Comparison of ENCODE assay signal across 20 cellular contexts in genomic region chr11:106222626-106223025, GRCh38.
"Had no signal": no experiment of that assay in that cellular context is flagged by ENCODE, and none has a peak within 500 bp of the region (broad histone marks: within the 10 kb centered on the region; RNA-seq: fewer than 3 reads in every experiment).

No MANE protein-coding gene starts in this region.

- H3K36me3 ChIP-seq: left ventricle myocardium inferior, right atrium auricular region, right lobe of liver, tibial nerve, uterus had no signal

- DNase-seq: islet precursor cell; left ventricle myocardium inferior; midbrain; mucosa of descending colon; naive thymus-derived CD8-positive, alpha-beta T cell; nucleus accumbens; right lobe of liver; stimulated activated CD4-positive, alpha-beta T cell treated with anti-CD3 and anti-CD28 coated beads, Interleukin-1b, Interleukin-23, amount 100 ng/mL, for 48 hours; stimulated activated CD4-positive, alpha-beta T cell treated with anti-CD3 and anti-CD28 coated beads, Interleukin-2, amount 100 ng/mL, for 48 hours; stimulated activated CD4-positive, alpha-beta T cell treated with anti-CD3 and anti-CD28 coated beads, Interleukin-4, amount 100 ng/mL, for 4 hours; stimulated activated CD8-positive, alpha-beta memory T cell treated with anti-CD3 and anti-CD28 coated beads, Interleukin-4, amount 100 ng/mL, for 48 hours; stimulated activated naive CD4-positive, alpha-beta T cell treated with Interleukin-2 at 50 U/mL for 16 hours; stimulated activated naive CD8-positive, alpha-beta T cell treated with anti-CD3 and anti-CD28 coated beads, Interleukin-15, amount 100 ng/mL, for 72 hours; substantia nigra; uterus had no signal

- ATAC-seq: mucosa of descending colon; naive thymus-derived CD8-positive, alpha-beta T cell; right lobe of liver; stimulated activated memory B cell treated with anti-CD40 and anti-IgM and Interleukin-4, amounts not matched to agents 10 μg/mL and 1 μg/mL and 100 μg/mL, for 72 hours; stimulated activated naive CD8-positive, alpha-beta T cell treated with anti-CD3 and anti-CD28 coated beads, Interleukin-15, amount 100 ng/mL, for 72 hours had no signal

- H3K4me2 ChIP-seq: smooth muscle cell had no signal

- H3K9me3 ChIP-seq: right lobe of liver, uterus had no signal

- H3K4me1 ChIP-seq: left ventricle myocardium inferior, right atrium auricular region, right lobe of liver, tibial nerve, uterus had no signal

- H3K27me3 ChIP-seq: right atrium auricular region, right lobe of liver, tibial nerve, uterus had no signal

- H3K27ac ChIP-seq: left ventricle myocardium inferior, right atrium auricular region, right lobe of liver, tibial nerve, uterus had no signal

- H3K4me3 ChIP-seq: left ventricle myocardium inferior, lung, mucosa of descending colon, right atrium auricular region, right lobe of liver, smooth muscle cell, tibial nerve, uterus had no signal
